In the genomic region with DNA sequence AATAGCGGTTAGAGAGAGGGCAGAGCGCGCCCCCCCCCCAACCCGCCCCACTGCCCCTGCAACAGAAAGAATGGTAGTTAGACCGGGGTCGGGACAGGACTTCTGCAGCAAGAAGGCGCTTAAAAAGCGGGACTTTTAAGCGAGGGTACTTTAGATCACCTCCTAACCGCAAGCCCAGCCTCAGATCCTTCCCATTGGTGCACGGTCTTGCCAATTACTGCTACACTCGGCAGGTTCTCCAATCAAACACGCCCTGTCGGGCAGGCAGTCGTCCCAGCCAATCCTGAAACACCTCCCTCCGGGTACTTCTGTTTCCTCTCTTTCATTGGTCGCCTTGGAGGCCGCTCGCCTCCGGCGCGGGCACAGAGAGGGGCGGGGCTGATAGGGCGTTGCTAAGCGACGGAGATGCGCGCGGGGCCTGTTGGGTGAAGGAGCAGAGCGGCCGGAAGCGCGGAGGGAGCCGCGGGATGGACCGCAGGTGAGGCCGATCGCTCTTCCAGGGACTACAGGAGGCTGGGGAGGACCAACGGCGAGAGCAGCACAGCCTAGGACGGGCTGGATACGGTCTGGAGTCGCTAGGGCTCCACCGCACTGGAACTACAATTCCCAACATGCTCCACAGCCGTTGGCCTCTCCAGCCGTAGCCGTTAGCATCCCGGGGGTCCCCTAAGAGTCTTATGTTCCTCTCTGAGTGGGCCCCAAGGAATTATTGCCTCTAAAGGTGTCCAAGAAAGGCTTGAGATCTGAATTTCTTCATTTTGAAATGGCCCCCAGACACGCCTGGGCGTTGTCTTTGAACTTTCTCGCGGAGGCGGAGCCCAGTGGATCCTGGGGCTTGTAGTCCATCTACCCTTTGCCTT, we compare ENCODE assay signal across 8 cellular contexts. TPM values are rescaled to one million over a fixed set of nuclear protein-coding genes. Genes with fewer than 3 reads are reported as not detected.
DNase-seq lines count a peak whose midpoint lies in the region; ATAC-seq, FAIRE-seq and TF ChIP-seq lines count a peak whose summit lies in the region.

Gene PROSER3, plus strand, starts transcription at position 428 of the 860 bp plus-strand sequence. Its CDS starts 40 bp downstream, at position 468.

- POLR2A ChIA-PET in H1 (lab: Charles Lee; ENCODE audit: partially characterized antibody): interaction anchor here (0.8 to 2.6 kb wide), 8 partner anchors 7 to 27 kb away, joined by 3 to 23 read pairs (median 8); partner anchors contain the start of genes LIN37, PSENEN and U2AF1L4

- peak in 1 of 2 experiments; percentile 77; a peak in 2 of 3 replicates for TF ChIP-seq POLR2A in H1 (IDR thresholded peaks at IDR 0.05; ENCODE audit: control extremely low read depth in 1 of 2, low read depth in 2 of 2, low read length in 2 of 2)

- H3K79me1 ChIP-seq in H1 (ENCODE audit: low read depth, low read length) (peaks cover 4% of the 10 kb centered on the region), mesenchymal stem cell (replicated peaks; ENCODE audit: low read length, poor library complexity, severe bottlenecking) (peaks cover 32% of the 10 kb centered on the region)

- peak within 1 kb of the TSS; percentile 74 for H4K5ac ChIP-seq in H1 (ENCODE audit: insufficient read length, low read depth, low read length)

- peaks cover 0 to 6% of the 10 kb centered on the region in 2 experiments; a peak in 2 of 4 replicates for H3K79me2 ChIP-seq in H1 (ENCODE audit: control insufficient read depth in 1 of 2, insufficient read depth in 2 of 2, low read length in 2 of 2)

- H3K4me2 ChIP-seq in H1 (ENCODE audit: insufficient read depth in 1 of 2, low read depth in 2 of 2, low read length in 2 of 2) (peak within 1 kb of the TSS; percentile 95 to 98), mesenchymal stem cell (ENCODE audit: low read length, poor library complexity, severe bottlenecking) (peak within 1 kb of the TSS; percentile 83)

- TF ChIP-seq RAD21 in H1 (IDR thresholded peaks at IDR 0.05 in 1 of 2, conservative IDR thresholded peaks at IDR 0.05 in 1 of 2; ENCODE audit: low read depth in 2 of 2, low read length in 2 of 2): no peak

- H3K4me1 ChIP-seq in NT2/D1 (ENCODE audit: insufficient read depth, insufficient read length): peaks cover 4% of the 10 kb centered on the region
- peaks cover 0 to 18% (median 11%) of the 10 kb centered on the region in 4 experiments; a peak in 5 of 7 replicates for H3K4me1 ChIP-seq in H1 (replicated peaks in 1 of 4; ENCODE audit: control insufficient read depth in 3 of 4, insufficient read depth in 4 of 4, low read length in 3 of 4)
- peaks cover 38% of the 10 kb centered on the region for H3K4me1 ChIP-seq in mesenchymal stem cell (ENCODE audit: control insufficient read depth, insufficient read depth, low read depth, low read length)

- H2BK5ac ChIP-seq in H1 (ENCODE audit: low read depth, low read length): peak within 1 kb of the TSS; percentile 99
- H2BK5ac ChIP-seq in mesenchymal stem cell (ENCODE audit: low read depth, low read length, poor library complexity, severe bottlenecking): peak within 1 kb of the TSS; percentile 87

- no peak within 1 kb of the TSS for H3K23ac ChIP-seq in H1 (ENCODE audit: insufficient read length)
- H3K23ac ChIP-seq in mesenchymal stem cell (ENCODE audit: low read length in 2 of 2): peak within 1 kb of the TSS in 1 of 2 experiments; percentile 81

- WGBS in H1 (ENCODE audit: extremely low coverage in 1 of 2, insufficient coverage in 1 of 2, insufficient read length in 1 of 2, insufficient replicate concordance in 2 of 2, low coverage in 1 of 2, low lambda C conversion rate in 2 of 2, missing lambda C conversion rate in 1 of 2), 2 experiments: 1% methylated on average over 50 of the region's 53 CpGs; no CpG with 5 or more reads in 1 of the 2 experiments
- under 1% methylated on average over 52 of the region's 53 CpGs for WGBS in mesenchymal stem cell

- H3K27me3 ChIP-seq in NT2/D1 (ENCODE audit: insufficient read depth, insufficient read length): no peaks in the 10 kb centered on the region
- H3K27me3 ChIP-seq in H1 (replicated peaks in 1 of 4; ENCODE audit: control insufficient read depth in 3 of 4, extremely low read depth in 1 of 4, insufficient read depth in 3 of 4, low read length in 3 of 4): peaks cover 0 to 17% (median 11%) of the 10 kb centered on the region in 4 experiments; a peak in 5 of 7 replicates
- H3K27me3 ChIP-seq in mesenchymal stem cell (ENCODE audit: control insufficient read depth in 1 of 2, insufficient read depth in 1 of 2, low read length in 2 of 2): no peaks in the 10 kb centered on the region

- no peaks in the 10 kb centered on the region for H3K9me3 ChIP-seq in NT2/D1 (ENCODE audit: insufficient read depth, low read length)
- H3K9me3 ChIP-seq in H1 (ENCODE audit: insufficient read depth in 2 of 2, low read depth in 1 of 2, low read length in 1 of 2): no peaks in the 10 kb centered on the region
- H3K9me3 ChIP-seq in mesenchymal stem cell (ENCODE audit: control insufficient read depth, low read length): no peaks in the 10 kb centered on the region

- peaks cover 29% of the 10 kb centered on the region for H3K36me3 Mint-ChIP-seq in activated CD8-positive, alpha-beta memory T cell treated with anti-CD3 and anti-CD28 coated beads, Interleukin-2, amount 10 ng/mL, durations not matched to agents 7 days and 5 days

- H3K18ac ChIP-seq in H1 (ENCODE audit: extremely low read depth, low read length): peak within 1 kb of the TSS; percentile 99
- H3K18ac ChIP-seq in mesenchymal stem cell (ENCODE audit: low read depth in 1 of 2, low read length in 2 of 2): peak within 1 kb of the TSS; percentile 100

- peak within 1 kb of the TSS; percentile 97 for H3K4me3 ChIP-seq in NT2/D1 (ENCODE audit: insufficient read length, low read depth)
- peak within 1 kb of the TSS; percentile 95 to 100 (median 98) for H3K4me3 ChIP-seq in H1 (ENCODE audit: extremely low read depth in 1 of 4, insufficient read depth in 2 of 4, low read depth in 3 of 4, low read length in 4 of 4)
- peak within 1 kb of the TSS; percentile 97 to 99 for H3K4me3 ChIP-seq in mesenchymal stem cell (ENCODE audit: insufficient read depth in 1 of 2, low read depth in 1 of 2, low read length in 2 of 2)

- peak within 1 kb of the TSS; percentile 77; the same call in 1 of the 2 replicates for H3K27ac ChIP-seq in H1 (ENCODE audit: low read depth, low read length)
- H3K27ac ChIP-seq in mesenchymal stem cell (ENCODE audit: low read length, poor library complexity, severe bottlenecking): peak within 1 kb of the TSS; percentile 97

- TF ChIP-seq EP300 in H1 (IDR thresholded peaks at IDR 0.05; ENCODE audit: borderline replicate concordance in 1 of 2, low read depth in 2 of 2, low read length in 2 of 2): no peak

- H3K4ac ChIP-seq in H1 (replicated peaks; ENCODE audit: insufficient read length, low read depth, low read length): peak within 1 kb of the TSS; percentile 76
- H3K4ac ChIP-seq in mesenchymal stem cell (ENCODE audit: low read depth in 1 of 2, low read length in 2 of 2): peak within 1 kb of the TSS; percentile 99 to 100

- peaks cover 16% of the 10 kb centered on the region; the same call in 1 of the 2 replicates for H3K23me2 ChIP-seq in H1 (ENCODE audit: low read depth, low read length)

- no peaks in the 10 kb centered on the region for H3K9me3 Mint-ChIP-seq in activated CD8-positive, alpha-beta memory T cell treated with anti-CD3 and anti-CD28 coated beads, Interleukin-2, amount 10 ng/mL, durations not matched to agents 7 days and 5 days (ENCODE audit: low read depth)

- H3K27ac Mint-ChIP-seq in activated CD8-positive, alpha-beta memory T cell treated with anti-CD3 and anti-CD28 coated beads, Interleukin-2, amount 10 ng/mL, durations not matched to agents 7 days and 5 days: peak within 1 kb of the TSS; percentile 94

- H4K20me1 ChIP-seq in H1 (replicated peaks in 1 of 2; ENCODE audit: control insufficient read depth in 1 of 2, insufficient read depth in 2 of 2, low read length in 2 of 2): peaks cover 0 to 6% of the 10 kb centered on the region in 2 experiments

- DNase-seq in COR-L47 (lab: John Stamatoyannopoulos, UW) (peak; percentile 98), HUDEP-2 (lab: John Stamatoyannopoulos, UW; ENCODE audit: unreplicated experiment in 76 of 76) (peak; percentile 79 to 100 (median 100)), NT2/D1 (ENCODE audit: low read depth, low spot score) (peak; percentile 95), H1 (ENCODE audit: low read depth in 1 of 2, low spot score in 2 of 2) (peak; percentile 97 to 98), mesenchymal stem cell (peak; percentile 100)
- peak; percentile 100 for DNase-seq in activated CD8-positive, alpha-beta memory T cell treated with anti-CD3 and anti-CD28 coated beads, Interleukin-2, amount 10 ng/mL, durations not matched to agents 7 days and 5 days
- peak; percentile 94 for DNase-seq in stimulated activated CD8-positive, alpha-beta memory T cell treated with anti-CD3 and anti-CD28 coated beads, Interleukin-12 subunit alpha, Interleukin-12 subunit beta, amount 100 ng/mL, for 4 hours (ENCODE audit: low read depth)

- H4K91ac ChIP-seq in H1 (replicated peaks; ENCODE audit: insufficient read length, low read length): peak within 1 kb of the TSS; percentile 99
- H4K91ac ChIP-seq in mesenchymal stem cell (ENCODE audit: low read length): peak within 1 kb of the TSS; percentile 100

- H2BK12ac ChIP-seq in H1 (ENCODE audit: low read depth, low read length): 0 out of 2 replicates have a peak within 1 kb of the TSS, but pooled peaks have one; percentile 92
- peak within 1 kb of the TSS; percentile 23 to 69 for H2BK12ac ChIP-seq in mesenchymal stem cell (ENCODE audit: low read length in 2 of 2)

- H4K8ac ChIP-seq in H1 (ENCODE audit: extremely low read depth, insufficient read depth, low read length) (peak within 1 kb of the TSS; percentile 93), mesenchymal stem cell (ENCODE audit: low read length) (peak within 1 kb of the TSS; percentile 99)

- no peak for TF ChIP-seq CTCF in H1 (IDR thresholded peaks at IDR 0.05; ENCODE audit: control extremely low read depth in 1 of 3, insufficient read depth in 1 of 3, low read depth in 1 of 3, low read length in 3 of 3)

- CTCF ChIA-PET in activated CD8-positive, alpha-beta memory T cell treated with anti-CD3 and anti-CD28 coated beads, Interleukin-2, amount 10 ng/mL, durations not matched to agents 7 days and 5 days (lab: Charles Lee): interaction anchor here (0.9 to 1.0 kb wide), 2 partner anchors 10 to 18 kb away, joined by 3 to 5 read pairs; partner anchors contain the start of gene LIN37
- CTCF ChIA-PET in H1 (lab: Charles Lee; ENCODE audit: partially characterized antibody): interaction anchor here (0.6 to 2.0 kb wide), 4 partner anchors 9 to 19 kb away, joined by 3 to 9 read pairs (median 3); partner anchors contain the start of gene LIN37

- FAIRE-seq in H1 (lab: Jason Lieb, UNC): peak; percentile 92

- H2AFZ ChIP-seq in H1 (ENCODE audit: low read length): peak within 1 kb of the TSS; percentile 83; the same call in 1 of the 2 replicates
- peak within 1 kb of the TSS; percentile 43 for H2AFZ ChIP-seq in mesenchymal stem cell (ENCODE audit: low read depth, low read length)

- peak within 1 kb of the TSS; percentile 36 for H2BK120ac ChIP-seq in H1 (replicated peaks; ENCODE audit: low read depth, low read length)
- peak within 1 kb of the TSS; percentile 96 for H2BK120ac ChIP-seq in mesenchymal stem cell (ENCODE audit: low read depth, low read length)

- H3K9ac ChIP-seq in NT2/D1 (ENCODE audit: insufficient read length, low read depth) (peak within 1 kb of the TSS; percentile 98), H1 (replicated peaks in 1 of 4; ENCODE audit: extremely low read depth in 1 of 4, low read depth in 3 of 4, low read length in 3 of 4) (peak within 1 kb of the TSS; percentile 61 to 90 (median 77)), mesenchymal stem cell (ENCODE audit: low read length) (peak within 1 kb of the TSS; percentile 99)

- no peak within 1 kb of the TSS for H2BK20ac ChIP-seq in H1 (ENCODE audit: low read length)

- no peak within 1 kb of the TSS; the same call in 1 of the 2 replicates for H2AK5ac ChIP-seq in H1 (ENCODE audit: low read depth, low read length)
- peak within 1 kb of the TSS; percentile 79 for H2AK5ac ChIP-seq in mesenchymal stem cell (ENCODE audit: low read length, severe bottlenecking)

- H2BK15ac ChIP-seq in H1 (ENCODE audit: low read length): 0 out of 2 replicates have a peak within 1 kb of the TSS, but pooled peaks have one; percentile 81
- peak within 1 kb of the TSS; percentile 98 for H2BK15ac ChIP-seq in mesenchymal stem cell (ENCODE audit: low read depth, poor library complexity, severe bottlenecking)

- H3K56ac ChIP-seq in H1 (replicated peaks; ENCODE audit: insufficient read length, low read depth, low read length): peak within 1 kb of the TSS; percentile 90

- peak within 1 kb of the TSS; percentile 89 for H3K4me3 Mint-ChIP-seq in activated CD8-positive, alpha-beta memory T cell treated with anti-CD3 and anti-CD28 coated beads, Interleukin-2, amount 10 ng/mL, durations not matched to agents 7 days and 5 days

- H3K36me3 ChIP-seq in NT2/D1 (ENCODE audit: insufficient read depth, insufficient read length, low read length) (peaks cover 53% of the 10 kb centered on the region), H1 (ENCODE audit: control insufficient read depth in 2 of 4, insufficient read depth in 4 of 4, low read length in 3 of 4) (peaks cover 0 to 13% (median 4%) of the 10 kb centered on the region in 4 experiments; a peak in 5 of 8 replicates), mesenchymal stem cell (ENCODE audit: control insufficient read depth in 1 of 2, insufficient read depth in 2 of 2, low read depth in 1 of 2, low read length in 2 of 2) (peaks cover 45 to 61% of the 10 kb centered on the region in 2 experiments)

- ATAC-seq in GM21381 (IDR thresholded peaks at IDR 0.05; ENCODE audit: unreplicated experiment): peak; percentile 91
- peak; percentile 98 for ATAC-seq in activated CD8-positive, alpha-beta memory T cell treated with anti-CD3 and anti-CD28 coated beads, Interleukin-2, amount 10 ng/mL, durations not matched to agents 7 days and 5 days

- H3K27me3 Mint-ChIP-seq in activated CD8-positive, alpha-beta memory T cell treated with anti-CD3 and anti-CD28 coated beads, Interleukin-2, amount 10 ng/mL, durations not matched to agents 7 days and 5 days: no peaks in the 10 kb centered on the region

- H3K14ac ChIP-seq in H1 (ENCODE audit: insufficient read length) (peak within 1 kb of the TSS; percentile 4), mesenchymal stem cell (ENCODE audit: low read length in 2 of 2) (peak within 1 kb of the TSS in 1 of 2 experiments; percentile 93)

- H3K4me1 Mint-ChIP-seq in activated CD8-positive, alpha-beta memory T cell treated with anti-CD3 and anti-CD28 coated beads, Interleukin-2, amount 10 ng/mL, durations not matched to agents 7 days and 5 days: peaks cover 29% of the 10 kb centered on the region

RNA-seq across cellular contexts. Expression of gene PROSER3, which starts in this region (rescaled TPM):
- 10 to 100 TPM; 46.5 to 57.8 TPM for total RNA-seq in activated CD8-positive, alpha-beta memory T cell treated with anti-CD3 and anti-CD28 coated beads, Interleukin-2, amount 10 ng/mL, durations not matched to agents 7 days and 5 days
- 20.8 and 28.9 TPM in 2 replicates for total RNA-seq in H1 (2021; fragmentation: NEBNext Ultra II Directional; extraction: Animal tissue kit (Norgen Biotek cat#: 25700))
- polyA plus RNA-seq in H1 (2011; rRNA removed): 17.8 and 27.8 TPM in 2 replicates
- 7.6 TPM for polyA plus RNA-seq in H1 (2011; cell fraction: cytosol; rRNA removed)
- polyA plus RNA-seq in H1 (2011; cell fraction: nucleus; rRNA removed): 45.0 TPM
- polyA plus RNA-seq in H1 (2012, experiment 1 of 2): 16.1 to 23.4 TPM (median 19.6 TPM) in 4 replicates
- polyA plus RNA-seq in H1 (2012, experiment 2 of 2): 16.3 TPM
- polyA plus RNA-seq in H1 (2013, experiment 1 of 2): 22.3 TPM
- 21.7 TPM for polyA plus RNA-seq in H1 (2013, experiment 2 of 2)
- polyA minus RNA-seq in H1 (2011; rRNA and poly(A)+ RNA removed): 15.9 and 27.8 TPM in 2 replicates
- polyA minus RNA-seq in H1 (2011; cell fraction: cytosol; rRNA and poly(A)+ RNA removed): 19.3 TPM
- polyA minus RNA-seq in H1 (2011; cell fraction: nucleus; rRNA and poly(A)+ RNA removed): 19.8 TPM
- polyA plus RNA-seq in mesenchymal stem cell (2013, experiment 1 of 2): 30.8 TPM
- polyA plus RNA-seq in mesenchymal stem cell (2013, experiment 2 of 2): 27.8 TPM

Comparison
In these comparisons a context has a peak if more than half of its experiments do, and no peak if none do; other contexts are left out.
1. Peak in every context shown above with its lines: DNase-seq, ATAC-seq, H3K4me3 ChIP-seq and H3K27ac ChIP-seq.